ENCODE assay signal across 1 cellular context in the genomic region with DNA sequence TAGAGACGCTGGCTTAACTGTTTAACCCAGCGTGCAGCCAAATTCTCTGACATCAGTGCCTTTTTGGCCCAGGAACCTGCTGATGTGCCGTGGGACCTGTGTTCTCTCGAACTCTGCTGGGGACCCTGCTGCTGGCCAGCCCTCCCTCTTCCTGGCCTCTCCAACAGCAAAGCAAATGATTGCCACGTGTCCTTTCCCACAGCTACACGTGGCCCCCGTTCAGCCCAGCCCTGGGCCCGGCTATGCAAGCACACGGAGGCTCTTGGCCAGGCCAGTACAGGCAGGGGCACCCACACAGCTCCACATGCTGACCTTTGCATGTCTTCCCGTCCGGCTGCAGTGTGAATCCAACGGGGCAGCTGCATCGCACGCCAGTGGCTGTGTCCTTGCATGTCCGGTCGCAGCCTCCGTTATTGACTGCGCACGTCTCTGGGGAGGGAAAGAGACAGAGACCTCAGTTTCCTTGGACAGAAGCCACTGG.
TF ChIP-seq lines count a peak whose summit lies in the region.

No MANE protein-coding gene starts in this region.

TF ChIP-seq in HepG2, 621 proteins besides CTCF, POLR2A, EP300 and RAD21 (continued from another document):
- TF ChIP-seq, protein P1, sequence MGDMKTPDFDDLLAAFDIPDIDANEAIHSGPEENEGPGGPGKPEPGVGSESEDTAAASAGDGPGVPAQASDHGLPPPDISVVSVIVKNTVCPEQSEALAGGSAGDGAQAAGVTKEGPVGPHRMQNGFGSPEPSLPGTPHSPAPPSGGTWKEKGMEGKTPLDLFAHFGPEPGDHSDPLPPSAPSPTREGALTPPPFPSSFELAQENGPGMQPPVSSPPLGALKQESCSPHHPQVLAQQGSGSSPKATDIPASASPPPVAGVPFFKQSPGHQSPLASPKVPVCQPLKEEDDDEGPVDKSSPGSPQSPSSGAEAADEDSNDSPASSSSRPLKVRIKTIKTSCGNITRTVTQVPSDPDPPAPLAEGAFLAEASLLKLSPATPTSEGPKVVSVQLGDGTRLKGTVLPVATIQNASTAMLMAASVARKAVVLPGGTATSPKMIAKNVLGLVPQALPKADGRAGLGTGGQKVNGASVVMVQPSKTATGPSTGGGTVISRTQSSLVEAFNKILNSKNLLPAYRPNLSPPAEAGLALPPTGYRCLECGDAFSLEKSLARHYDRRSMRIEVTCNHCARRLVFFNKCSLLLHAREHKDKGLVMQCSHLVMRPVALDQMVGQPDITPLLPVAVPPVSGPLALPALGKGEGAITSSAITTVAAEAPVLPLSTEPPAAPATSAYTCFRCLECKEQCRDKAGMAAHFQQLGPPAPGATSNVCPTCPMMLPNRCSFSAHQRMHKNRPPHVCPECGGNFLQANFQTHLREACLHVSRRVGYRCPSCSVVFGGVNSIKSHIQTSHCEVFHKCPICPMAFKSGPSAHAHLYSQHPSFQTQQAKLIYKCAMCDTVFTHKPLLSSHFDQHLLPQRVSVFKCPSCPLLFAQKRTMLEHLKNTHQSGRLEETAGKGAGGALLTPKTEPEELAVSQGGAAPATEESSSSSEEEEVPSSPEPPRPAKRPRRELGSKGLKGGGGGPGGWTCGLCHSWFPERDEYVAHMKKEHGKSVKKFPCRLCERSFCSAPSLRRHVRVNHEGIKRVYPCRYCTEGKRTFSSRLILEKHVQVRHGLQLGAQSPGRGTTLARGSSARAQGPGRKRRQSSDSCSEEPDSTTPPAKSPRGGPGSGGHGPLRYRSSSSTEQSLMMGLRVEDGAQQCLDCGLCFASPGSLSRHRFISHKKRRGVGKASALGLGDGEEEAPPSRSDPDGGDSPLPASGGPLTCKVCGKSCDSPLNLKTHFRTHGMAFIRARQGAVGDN (CRISPR knock-in tag; IDR thresholded peaks at IDR 0.05): peak; percentile 83
- TF ChIP-seq CCAR2 (optimal IDR thresholded peaks at IDR 0.05; ENCODE audit: low read depth, low read length) (no peak), GABPB1 (CRISPR knock-in tag; IDR thresholded peaks at IDR 0.05) (peak; percentile 25; the same call in 1 of the 2 replicates), ZFY (CRISPR knock-in tag; IDR thresholded peaks at IDR 0.05) (peak; percentile 36; the same call in 1 of the 2 replicates), SALL1 (CRISPR knock-in tag; IDR thresholded peaks at IDR 0.05) (peak; percentile 49; the same call in 1 of the 2 replicates), MYC (CRISPR knock-in tag; IDR thresholded peaks at IDR 0.05; ENCODE audit: borderline replicate concordance) (peak; percentile 34; the same call in 1 of the 2 replicates), FOXM1 (CRISPR knock-in tag; IDR thresholded peaks at IDR 0.05) (no peak)
- TF ChIP-seq, protein P2, sequence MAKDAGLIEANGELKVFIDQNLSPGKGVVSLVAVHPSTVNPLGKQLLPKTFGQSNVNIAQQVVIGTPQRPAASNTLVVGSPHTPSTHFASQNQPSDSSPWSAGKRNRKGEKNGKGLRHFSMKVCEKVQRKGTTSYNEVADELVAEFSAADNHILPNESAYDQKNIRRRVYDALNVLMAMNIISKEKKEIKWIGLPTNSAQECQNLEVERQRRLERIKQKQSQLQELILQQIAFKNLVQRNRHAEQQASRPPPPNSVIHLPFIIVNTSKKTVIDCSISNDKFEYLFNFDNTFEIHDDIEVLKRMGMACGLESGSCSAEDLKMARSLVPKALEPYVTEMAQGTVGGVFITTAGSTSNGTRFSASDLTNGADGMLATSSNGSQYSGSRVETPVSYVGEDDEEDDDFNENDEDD (CRISPR knock-in tag; IDR thresholded peaks at IDR 0.05; ENCODE audit: borderline replicate concordance): peak; percentile 59; the same call in 1 of the 2 replicates
- TF ChIP-seq, protein P3, sequence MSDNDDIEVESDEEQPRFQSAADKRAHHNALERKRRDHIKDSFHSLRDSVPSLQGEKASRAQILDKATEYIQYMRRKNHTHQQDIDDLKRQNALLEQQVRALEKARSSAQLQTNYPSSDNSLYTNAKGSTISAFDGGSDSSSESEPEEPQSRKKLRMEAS (IDR thresholded peaks at IDR 0.05): peak; percentile 74
- TF ChIP-seq, protein P4, sequence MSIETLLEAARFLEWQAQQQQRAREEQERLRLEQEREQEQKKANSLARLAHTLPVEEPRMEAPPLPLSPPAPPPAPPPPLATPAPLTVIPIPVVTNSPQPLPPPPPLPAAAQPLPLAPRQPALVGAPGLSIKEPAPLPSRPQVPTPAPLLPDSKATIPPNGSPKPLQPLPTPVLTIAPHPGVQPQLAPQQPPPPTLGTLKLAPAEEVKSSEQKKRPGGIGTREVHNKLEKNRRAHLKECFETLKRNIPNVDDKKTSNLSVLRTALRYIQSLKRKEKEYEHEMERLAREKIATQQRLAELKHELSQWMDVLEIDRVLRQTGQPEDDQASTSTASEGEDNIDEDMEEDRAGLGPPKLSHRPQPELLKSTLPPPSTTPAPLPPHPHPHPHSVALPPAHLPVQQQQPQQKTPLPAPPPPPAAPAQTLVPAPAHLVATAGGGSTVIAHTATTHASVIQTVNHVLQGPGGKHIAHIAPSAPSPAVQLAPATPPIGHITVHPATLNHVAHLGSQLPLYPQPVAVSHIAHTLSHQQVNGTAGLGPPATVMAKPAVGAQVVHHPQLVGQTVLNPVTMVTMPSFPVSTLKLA (IDR thresholded peaks at IDR 0.05): peak; percentile 97
